1 cellular context compared by ENCODE assay signal in the genomic region with DNA sequence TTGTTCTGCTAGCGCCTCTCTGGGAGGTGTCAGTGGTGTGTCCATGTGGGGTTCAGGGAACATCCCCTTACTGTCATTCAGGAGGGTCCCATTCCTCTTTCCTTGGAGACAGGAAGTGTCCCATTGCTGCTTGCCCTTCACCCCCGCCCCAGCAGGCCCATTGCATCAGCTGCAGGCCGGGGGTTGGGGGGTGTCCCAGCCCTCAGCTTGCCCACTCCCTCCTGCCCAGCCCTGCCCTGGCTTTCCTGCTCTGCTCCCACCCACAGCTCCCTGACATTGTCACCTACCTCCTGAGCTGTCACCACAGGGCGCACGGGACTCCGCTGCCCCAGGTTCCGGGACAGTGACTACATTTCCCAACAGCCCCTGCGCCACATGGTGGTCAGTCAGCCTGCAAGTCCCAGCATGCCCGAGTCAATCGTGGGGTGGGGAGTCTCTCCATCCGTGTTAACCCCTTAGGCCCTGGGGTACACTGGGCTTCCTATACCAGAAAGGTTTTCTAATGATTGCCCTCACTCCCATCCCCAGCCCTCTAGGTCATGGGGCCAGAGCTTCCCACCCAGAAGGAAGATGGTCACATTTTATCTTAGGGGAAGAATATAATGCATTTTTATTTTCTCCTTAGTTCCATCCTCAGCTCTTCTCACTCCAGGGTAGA.
TF ChIP-seq lines count a peak whose summit lies in the region.

A gene (minus strand): TSS at position 351 of the 658 bp plus-strand sequence. CDS start 745 bp downstream, outside the sequence.

TF ChIP-seq in K562, 482 proteins besides CTCF, POLR2A, EP300 and RAD21 (continued from another document and continues in another):
- TF ChIP-seq, protein P1, sequence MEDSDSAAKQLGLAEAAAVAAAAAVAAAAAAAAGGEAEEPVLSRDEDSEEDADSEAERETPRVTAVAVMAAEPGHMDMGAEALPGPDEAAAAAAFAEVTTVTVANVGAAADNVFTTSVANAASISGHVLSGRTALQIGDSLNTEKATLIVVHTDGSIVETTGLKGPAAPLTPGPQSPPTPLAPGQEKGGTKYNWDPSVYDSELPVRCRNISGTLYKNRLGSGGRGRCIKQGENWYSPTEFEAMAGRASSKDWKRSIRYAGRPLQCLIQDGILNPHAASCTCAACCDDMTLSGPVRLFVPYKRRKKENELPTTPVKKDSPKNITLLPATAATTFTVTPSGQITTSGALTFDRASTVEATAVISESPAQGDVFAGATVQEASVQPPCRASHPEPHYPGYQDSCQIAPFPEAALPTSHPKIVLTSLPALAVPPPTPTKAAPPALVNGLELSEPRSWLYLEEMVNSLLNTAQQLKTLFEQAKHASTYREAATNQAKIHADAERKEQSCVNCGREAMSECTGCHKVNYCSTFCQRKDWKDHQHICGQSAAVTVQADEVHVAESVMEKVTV (CRISPR knock-in tag; IDR thresholded peaks at IDR 0.05): peak; percentile 7; the same call in 1 of the 2 replicates
- TF ChIP-seq MCM3 (IDR thresholded peaks at IDR 0.05) (no peak), SREBF1 (IDR thresholded peaks at IDR 0.05; ENCODE audit: borderline replicate concordance, low read depth, low read length) (0 out of 2 replicates have a peak, but pooled peaks have one; percentile 37), KDM2B (CRISPR knock-in tag; IDR thresholded peaks at IDR 0.05) (no peak), TRIM28 (IDR thresholded peaks at IDR 0.05) (no peak; the same call in 1 of the 2 replicates), NFIC (IDR thresholded peaks at IDR 0.05) (0 out of 2 replicates have a peak, but pooled peaks have one; percentile 7), NR1H2 (CRISPR knock-in tag; IDR thresholded peaks at IDR 0.05) (no peak), ERF (CRISPR knock-in tag; IDR thresholded peaks at IDR 0.05) (peak; percentile 77; the same call in 1 of the 2 replicates), POLR2H (tag; IDR thresholded peaks at IDR 0.05; ENCODE audit: low read depth) (no peak), MTA1 (IDR thresholded peaks at IDR 0.05; ENCODE audit: borderline replicate concordance) (peak; percentile 12; the same call in 1 of the 2 replicates), HDGF (IDR thresholded peaks at IDR 0.05) (no peak; the same call in 1 of the 2 replicates), ZNF175 (CRISPR knock-in tag; IDR thresholded peaks at IDR 0.05; ENCODE audit: low read depth) (no peak), CXXC5 (CRISPR knock-in tag; IDR thresholded peaks at IDR 0.05) (peak; percentile 44; the same call in 1 of the 2 replicates), FOS (IDR thresholded peaks at IDR 0.05; ENCODE audit: extremely low read depth, insufficient read length) (no peak), ZNF778 (CRISPR knock-in tag; IDR thresholded peaks at IDR 0.05) (no peak), ARNT (IDR thresholded peaks at IDR 0.05) (peak; percentile 23 to 92; a peak in 2 of 4 replicates), GABPA (tag; conservative IDR thresholded peaks at IDR 0.05; ENCODE audit: low read depth) (peak; percentile 78), NUFIP1 (IDR thresholded peaks at IDR 0.05; ENCODE audit: partially characterized antibody) (no peak), HMGN3 (IDR thresholded peaks at IDR 0.05; ENCODE audit: borderline replicate concordance, extremely low read depth, insufficient read length, low read depth, low read length) (peak; percentile 51), MTA2 (IDR thresholded peaks at IDR 0.05; ENCODE audit: low read depth) (peak; percentile 23; the same call in 1 of the 2 replicates), BACH1 (tag; IDR thresholded peaks at IDR 0.05) (no peak; the same call in 1 of the 2 replicates), HDAC1 (IDR thresholded peaks at IDR 0.05) (peak in 1 of 2 experiments; percentile 96; a peak in 2 of 4 replicates), TOE1 (IDR thresholded peaks at IDR 0.05; ENCODE audit: borderline replicate concordance) (peak; percentile 82), TOE1 (CRISPR knock-in tag; IDR thresholded peaks at IDR 0.05; ENCODE audit: borderline replicate concordance, low read depth) (no peak), DPF2 (IDR thresholded peaks at IDR 0.05) (peak; percentile 23; the same call in 1 of the 2 replicates), DIDO1 (tag; IDR thresholded peaks at IDR 0.05; ENCODE audit: low read depth) (peak; percentile 52; the same call in 1 of the 2 replicates), XRCC5 (IDR thresholded peaks at IDR 0.05; ENCODE audit: low read depth, low read length) (peak; percentile 81), LARP7 (IDR thresholded peaks at IDR 0.05) (no peak), SAFB2 (IDR thresholded peaks at IDR 0.05; ENCODE audit: borderline replicate concordance, low read depth, low read length, severe bottlenecking) (no peak), ZNF408 (CRISPR knock-in tag; IDR thresholded peaks at IDR 0.05; ENCODE audit: low read depth) (no peak), POLR2G (IDR thresholded peaks at IDR 0.05; ENCODE audit: low read depth, low read length) (peak; percentile 77), ZNF134 (CRISPR knock-in tag; conservative IDR thresholded peaks at IDR 0.05) (no peak), SNIP1 (IDR thresholded peaks at IDR 0.05; ENCODE audit: low read depth) (no peak), KAT7 (CRISPR knock-in tag; IDR thresholded peaks at IDR 0.05; ENCODE audit: borderline replicate concordance) (no peak), FOXK2 (conservative IDR thresholded peaks at IDR 0.05 in 1 of 2, IDR thresholded peaks at IDR 0.05 in 1 of 2; ENCODE audit: low read depth in 2 of 2) (peak; percentile 55 to 76; a peak in 3 of 4 replicates), GATAD2B (IDR thresholded peaks at IDR 0.05; ENCODE audit: borderline replicate concordance) (peak; percentile 65; the same call in 1 of the 2 replicates), HNRNPL (IDR thresholded peaks at IDR 0.05; ENCODE audit: low read depth, low read length) (no peak), MEF2D (tag; conservative IDR thresholded peaks at IDR 0.05; ENCODE audit: low read depth) (no peak), YY1 (IDR thresholded peaks at IDR 0.05; ENCODE audit: borderline replicate concordance in 1 of 3, control insufficient read depth in 1 of 3, extremely low read depth in 1 of 3, insufficient read depth in 3 of 3, insufficient read length in 1 of 3, insufficient replicate concordance in 2 of 3, low read depth in 1 of 3, low read length in 2 of 3) (peak; percentile 36 to 79 (median 79)), ATF1 (CRISPR knock-in tag; IDR thresholded peaks at IDR 0.05) (no peak), ATF1 (tag; IDR thresholded peaks at IDR 0.05) (peak; percentile 80), ZNF384 (IDR thresholded peaks at IDR 0.05; ENCODE audit: low read depth, low read length) (no peak), RBM22 (IDR thresholded peaks at IDR 0.05; ENCODE audit: low read depth, low read length, poor library complexity, severe bottlenecking) (no peak), BCL6 (CRISPR knock-in tag; IDR thresholded peaks at IDR 0.05) (no peak), ZNF324 (CRISPR knock-in tag; IDR thresholded peaks at IDR 0.05) (0 out of 2 replicates have a peak, but pooled peaks have one; percentile 16), NFYB (IDR thresholded peaks at IDR 0.05; ENCODE audit: extremely low read depth, insufficient read length) (no peak), MYC (IDR thresholded peaks at IDR 0.05; ENCODE audit: low read depth, low read length) (peak; percentile 91), MYC (CRISPR knock-in tag; IDR thresholded peaks at IDR 0.05; ENCODE audit: borderline replicate concordance, low read depth) (peak; percentile 90), NCOA4 (IDR thresholded peaks at IDR 0.05; ENCODE audit: partially characterized antibody) (no peak), MAZ (CRISPR knock-in tag; conservative IDR thresholded peaks at IDR 0.05 in 1 of 2, IDR thresholded peaks at IDR 0.05 in 1 of 2) (peak; percentile 93 to 98), FOXM1 (IDR thresholded peaks at IDR 0.05; ENCODE audit: low read depth) (peak; percentile 69), FOXM1 (CRISPR knock-in tag; IDR thresholded peaks at IDR 0.05; ENCODE audit: low read depth) (no peak), ILF3 (IDR thresholded peaks at IDR 0.05; ENCODE audit: borderline replicate concordance) (no peak; the same call in 1 of the 2 replicates)
- TF ChIP-seq, protein P2, sequence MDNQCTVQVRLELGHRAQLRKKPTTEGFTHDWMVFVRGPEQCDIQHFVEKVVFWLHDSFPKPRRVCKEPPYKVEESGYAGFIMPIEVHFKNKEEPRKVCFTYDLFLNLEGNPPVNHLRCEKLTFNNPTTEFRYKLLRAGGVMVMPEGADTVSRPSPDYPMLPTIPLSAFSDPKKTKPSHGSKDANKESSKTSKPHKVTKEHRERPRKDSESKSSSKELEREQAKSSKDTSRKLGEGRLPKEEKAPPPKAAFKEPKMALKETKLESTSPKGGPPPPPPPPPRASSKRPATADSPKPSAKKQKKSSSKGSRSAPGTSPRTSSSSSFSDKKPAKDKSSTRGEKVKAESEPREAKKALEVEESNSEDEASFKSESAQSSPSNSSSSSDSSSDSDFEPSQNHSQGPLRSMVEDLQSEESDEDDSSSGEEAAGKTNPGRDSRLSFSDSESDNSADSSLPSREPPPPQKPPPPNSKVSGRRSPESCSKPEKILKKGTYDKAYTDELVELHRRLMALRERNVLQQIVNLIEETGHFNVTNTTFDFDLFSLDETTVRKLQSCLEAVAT (IDR thresholded peaks at IDR 0.05): no peak
- TF ChIP-seq, protein P3, sequence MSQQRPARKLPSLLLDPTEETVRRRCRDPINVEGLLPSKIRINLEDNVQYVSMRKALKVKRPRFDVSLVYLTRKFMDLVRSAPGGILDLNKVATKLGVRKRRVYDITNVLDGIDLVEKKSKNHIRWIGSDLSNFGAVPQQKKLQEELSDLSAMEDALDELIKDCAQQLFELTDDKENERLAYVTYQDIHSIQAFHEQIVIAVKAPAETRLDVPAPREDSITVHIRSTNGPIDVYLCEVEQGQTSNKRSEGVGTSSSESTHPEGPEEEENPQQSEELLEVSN (IDR thresholded peaks at IDR 0.05; ENCODE audit: borderline replicate concordance in 1 of 2, extremely low read depth in 1 of 2, insufficient read depth in 1 of 2, insufficient read length in 1 of 2, low read depth in 1 of 2, low read length in 1 of 2, poor library complexity in 1 of 2, severe bottlenecking in 1 of 2): no peak
- TF ChIP-seq, protein P4, sequence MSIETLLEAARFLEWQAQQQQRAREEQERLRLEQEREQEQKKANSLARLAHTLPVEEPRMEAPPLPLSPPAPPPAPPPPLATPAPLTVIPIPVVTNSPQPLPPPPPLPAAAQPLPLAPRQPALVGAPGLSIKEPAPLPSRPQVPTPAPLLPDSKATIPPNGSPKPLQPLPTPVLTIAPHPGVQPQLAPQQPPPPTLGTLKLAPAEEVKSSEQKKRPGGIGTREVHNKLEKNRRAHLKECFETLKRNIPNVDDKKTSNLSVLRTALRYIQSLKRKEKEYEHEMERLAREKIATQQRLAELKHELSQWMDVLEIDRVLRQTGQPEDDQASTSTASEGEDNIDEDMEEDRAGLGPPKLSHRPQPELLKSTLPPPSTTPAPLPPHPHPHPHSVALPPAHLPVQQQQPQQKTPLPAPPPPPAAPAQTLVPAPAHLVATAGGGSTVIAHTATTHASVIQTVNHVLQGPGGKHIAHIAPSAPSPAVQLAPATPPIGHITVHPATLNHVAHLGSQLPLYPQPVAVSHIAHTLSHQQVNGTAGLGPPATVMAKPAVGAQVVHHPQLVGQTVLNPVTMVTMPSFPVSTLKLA (conservative IDR thresholded peaks at IDR 0.05): peak; percentile 92 to 93
- TF ChIP-seq, protein P5, sequence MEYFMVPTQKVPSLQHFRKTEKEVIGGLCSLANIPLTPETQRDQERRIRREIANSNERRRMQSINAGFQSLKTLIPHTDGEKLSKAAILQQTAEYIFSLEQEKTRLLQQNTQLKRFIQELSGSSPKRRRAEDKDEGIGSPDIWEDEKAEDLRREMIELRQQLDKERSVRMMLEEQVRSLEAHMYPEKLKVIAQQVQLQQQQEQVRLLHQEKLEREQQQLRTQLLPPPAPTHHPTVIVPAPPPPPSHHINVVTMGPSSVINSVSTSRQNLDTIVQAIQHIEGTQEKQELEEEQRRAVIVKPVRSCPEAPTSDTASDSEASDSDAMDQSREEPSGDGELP (CRISPR knock-in tag; IDR thresholded peaks at IDR 0.05; ENCODE audit: borderline replicate concordance): peak; percentile 93
- TF ChIP-seq, protein P6, sequence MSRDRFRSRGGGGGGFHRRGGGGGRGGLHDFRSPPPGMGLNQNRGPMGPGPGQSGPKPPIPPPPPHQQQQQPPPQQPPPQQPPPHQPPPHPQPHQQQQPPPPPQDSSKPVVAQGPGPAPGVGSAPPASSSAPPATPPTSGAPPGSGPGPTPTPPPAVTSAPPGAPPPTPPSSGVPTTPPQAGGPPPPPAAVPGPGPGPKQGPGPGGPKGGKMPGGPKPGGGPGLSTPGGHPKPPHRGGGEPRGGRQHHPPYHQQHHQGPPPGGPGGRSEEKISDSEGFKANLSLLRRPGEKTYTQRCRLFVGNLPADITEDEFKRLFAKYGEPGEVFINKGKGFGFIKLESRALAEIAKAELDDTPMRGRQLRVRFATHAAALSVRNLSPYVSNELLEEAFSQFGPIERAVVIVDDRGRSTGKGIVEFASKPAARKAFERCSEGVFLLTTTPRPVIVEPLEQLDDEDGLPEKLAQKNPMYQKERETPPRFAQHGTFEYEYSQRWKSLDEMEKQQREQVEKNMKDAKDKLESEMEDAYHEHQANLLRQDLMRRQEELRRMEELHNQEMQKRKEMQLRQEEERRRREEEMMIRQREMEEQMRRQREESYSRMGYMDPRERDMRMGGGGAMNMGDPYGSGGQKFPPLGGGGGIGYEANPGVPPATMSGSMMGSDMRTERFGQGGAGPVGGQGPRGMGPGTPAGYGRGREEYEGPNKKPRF (IDR thresholded peaks at IDR 0.05; ENCODE audit: low read depth, low read length): no peak
- TF ChIP-seq, protein P7, sequence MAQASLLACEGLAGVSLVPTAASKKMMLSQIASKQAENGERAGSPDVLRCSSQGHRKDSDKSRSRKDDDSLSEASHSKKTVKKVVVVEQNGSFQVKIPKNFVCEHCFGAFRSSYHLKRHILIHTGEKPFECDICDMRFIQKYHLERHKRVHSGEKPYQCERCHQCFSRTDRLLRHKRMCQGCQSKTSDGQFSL (CRISPR knock-in tag; IDR thresholded peaks at IDR 0.05): peak; percentile 76
- TF ChIP-seq, protein P7 (tag; IDR thresholded peaks at IDR 0.05): no peak; a peak in 1 of 4 replicates
- TF ChIP-seq, protein P8, sequence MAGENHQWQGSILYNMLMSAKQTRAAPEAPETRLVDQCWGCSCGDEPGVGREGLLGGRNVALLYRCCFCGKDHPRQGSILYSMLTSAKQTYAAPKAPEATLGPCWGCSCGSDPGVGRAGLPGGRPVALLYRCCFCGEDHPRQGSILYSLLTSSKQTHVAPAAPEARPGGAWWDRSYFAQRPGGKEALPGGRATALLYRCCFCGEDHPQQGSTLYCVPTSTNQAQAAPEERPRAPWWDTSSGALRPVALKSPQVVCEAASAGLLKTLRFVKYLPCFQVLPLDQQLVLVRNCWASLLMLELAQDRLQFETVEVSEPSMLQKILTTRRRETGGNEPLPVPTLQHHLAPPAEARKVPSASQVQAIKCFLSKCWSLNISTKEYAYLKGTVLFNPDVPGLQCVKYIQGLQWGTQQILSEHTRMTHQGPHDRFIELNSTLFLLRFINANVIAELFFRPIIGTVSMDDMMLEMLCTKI (IDR thresholded peaks at IDR 0.05; ENCODE audit: partially characterized antibody): no peak
